In the genomic region with DNA sequence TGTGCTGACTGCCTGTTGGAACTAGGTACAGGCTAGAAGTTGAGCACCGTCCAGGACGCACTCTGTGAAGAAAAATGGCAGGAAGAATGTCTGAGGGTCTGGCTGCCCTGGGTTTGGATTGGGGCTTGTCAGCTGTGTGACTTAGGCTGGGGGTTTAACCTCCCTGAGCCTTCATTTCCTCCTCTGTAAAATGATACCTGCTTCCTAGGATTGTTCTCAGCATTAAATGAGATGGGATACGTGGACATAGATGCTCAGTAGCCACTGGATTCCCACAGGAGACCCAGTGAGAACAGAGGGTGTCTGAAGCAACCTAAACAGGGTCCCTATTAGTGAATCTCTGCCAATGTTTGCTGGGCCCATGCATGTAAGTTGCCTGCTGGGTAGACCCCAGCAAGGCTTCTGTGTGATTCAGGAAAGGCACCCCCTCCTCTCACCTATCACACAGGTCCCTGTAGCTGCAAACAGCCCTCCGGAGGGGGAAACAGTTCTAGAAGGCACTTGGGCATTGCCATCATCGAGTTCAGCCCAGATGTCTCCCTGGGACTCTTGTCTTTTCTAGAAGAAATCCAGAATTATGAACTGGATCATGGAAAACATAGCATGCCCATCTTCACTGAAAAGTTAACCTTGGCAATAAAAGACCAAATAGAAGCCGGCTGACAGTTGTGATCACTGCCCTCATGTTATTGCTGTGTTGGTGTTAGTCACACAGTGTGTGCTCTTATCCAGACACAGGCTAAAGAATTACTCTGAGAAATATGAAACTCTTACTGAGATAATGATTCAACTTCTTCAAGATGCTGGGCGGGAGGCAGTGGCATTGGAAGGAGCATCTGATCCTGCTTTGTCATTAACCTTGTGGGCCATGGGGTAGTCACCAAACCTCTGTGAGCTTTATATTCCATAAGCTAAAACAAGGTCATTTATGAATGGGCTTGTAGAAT, we compare ENCODE assay signal across 10 cellular contexts.
A peak's percentile ranks its signal among the peaks of the same experiment; 100 is the strongest.
DNase-seq lines count a peak whose midpoint lies in the region; ATAC-seq and TF ChIP-seq lines count a peak whose summit lies in the region.
"Had no signal": no experiment of that assay in that cellular context is flagged by ENCODE, and none has a peak within 500 bp of the region (broad histone marks: within the 10 kb centered on the region; RNA-seq: fewer than 3 reads in every experiment).

No MANE protein-coding gene starts in this region.

- POLR2A ChIA-PET in RWPE1 (lab: Yijun Ruan, JAX; ENCODE audit: low non-redundant PET) = no interaction called here

- no peaks in the 10 kb centered on the region for H3K9me3 Mint-ChIP-seq in neural progenitor cell

- H3K27ac Mint-ChIP-seq in neural progenitor cell = no peak overlapping the region

- WGBS in stomach, 5 donors = 32 to 58% (median 46%) methylated on average over 7 of the region's 7 CpGs

- H3K4me2 ChIP-seq in neural progenitor cell = no peak overlapping the region

- H3K4me1 ChIP-seq in stomach = peaks cover 86 to 100% (median 90%) of the 10 kb centered on the region in 4 donors
- H3K4me1 ChIP-seq in neural progenitor cell = peaks cover 28% of the 10 kb centered on the region

- H3F3A ChIP-seq in neural progenitor cell (ENCODE audit: low read depth) = peaks cover 23% of the 10 kb centered on the region

- H3K36me3 Mint-ChIP-seq in neural progenitor cell = no peaks in the 10 kb centered on the region

- H3K27me3 Mint-ChIP-seq in neural progenitor cell (ENCODE audit: insufficient read depth, low read depth) = peaks cover 2% of the 10 kb centered on the region

- no peaks in the 10 kb centered on the region for H3K79me2 ChIP-seq in neural progenitor cell (ENCODE audit: low read depth)

- no peak overlapping the region for H3K9ac ChIP-seq in neural progenitor cell

- H3K27ac ChIP-seq in RWPE1 (peak overlapping the region; percentile 70), stomach (peak overlapping the region; percentile 81 to 90 (median 86)), neural progenitor cell (no peak overlapping the region)
- H3K27ac ChIP-seq: ovary had no signal

- no peak for TF ChIP-seq CTCF in RWPE1 (conservative IDR thresholded peaks at IDR 0.05; ENCODE audit: low read depth)
- TF ChIP-seq CTCF in stomach (IDR thresholded peaks at IDR 0.05) = no peak
- no peak for TF ChIP-seq CTCF in neural progenitor cell (IDR thresholded peaks at IDR 0.05)

- H3K4me3 ChIP-seq in stomach (no peak overlapping the region), neural progenitor cell (no peak overlapping the region)
- H3K4me3 ChIP-seq: ovary had no signal

- H4K20me1 ChIP-seq in neural progenitor cell (ENCODE audit: low read depth) = peaks cover 18% of the 10 kb centered on the region

- H2AFZ ChIP-seq in neural progenitor cell (replicated peaks) = no peak overlapping the region

- TF ChIP-seq POLR2A in stomach (IDR thresholded peaks at IDR 0.05) = no peak

- H3K27me3 ChIP-seq in stomach = no peaks in the 10 kb centered on the region
- no peaks in the 10 kb centered on the region for H3K27me3 ChIP-seq in neural progenitor cell
- H3K27me3 ChIP-seq: ovary had no signal

- H3K9me3 ChIP-seq in stomach (no peaks in the 10 kb centered on the region), neural progenitor cell (ENCODE audit: low read depth) (no peaks in the 10 kb centered on the region)
- H3K9me3 ChIP-seq: ovary had no signal

- H3K36me3 ChIP-seq in stomach = no peaks in the 10 kb centered on the region
- H3K36me3 ChIP-seq in neural progenitor cell = no peaks in the 10 kb centered on the region
- H3K36me3 ChIP-seq: ovary had no signal

- no peak for TF ChIP-seq EP300 in stomach (IDR thresholded peaks at IDR 0.05)

- DNase-seq in EL (peak; percentile 69), RWPE1 (ENCODE audit: low spot score) (peak; percentile 35), fibroblast of peridontal ligament (ENCODE audit: extremely low read depth) (peak; percentile 66), stomach (no peak), neural progenitor cell (ENCODE audit: low spot score) (no peak), NCI-H1417 (lab: John Stamatoyannopoulos, UW) (no peak), mucosa of gallbladder (ENCODE audit: low spot score) (no peak)
- DNase-seq: activated CD4-positive, alpha-beta T cell treated with anti-CD3 and anti-CD28 coated beads, Interleukin-2, amount 50 U/mL, for 1 hour had no signal

- ATAC-seq in GM21390 (IDR thresholded peaks at IDR 0.05; ENCODE audit: unreplicated experiment) = no peak

- H3K4me1 Mint-ChIP-seq in neural progenitor cell = peaks cover 36% of the 10 kb centered on the region

- no peak overlapping the region for H3K4me3 Mint-ChIP-seq in neural progenitor cell

- CTCF ChIA-PET in RWPE1 (lab: Yijun Ruan, JAX) = interaction anchor here (0.7 to 1.0 kb wide), 3 partner anchors 21 to 85 kb away, joined by 3 to 4 read pairs (median 3); no protein-coding TSS in a partner anchor

- intact Hi-C loops in stomach (cut with DNase I; ENCODE audit: low total_unique reads) = no loop called here

Comparison
In these comparisons a context has a peak if more than half of its experiments do, and no peak if none do; other contexts are left out.
1. DNase-seq: peak in EL (single experiment), RWPE1 (single experiment) and fibroblast of peridontal ligament (single experiment); none in stomach (single experiment), neural progenitor cell (single experiment), NCI-H1417 (0 of 3) and mucosa of gallbladder (single experiment).